Comparison of ENCODE assay signal across 32 cellular contexts in the genomic region with DNA sequence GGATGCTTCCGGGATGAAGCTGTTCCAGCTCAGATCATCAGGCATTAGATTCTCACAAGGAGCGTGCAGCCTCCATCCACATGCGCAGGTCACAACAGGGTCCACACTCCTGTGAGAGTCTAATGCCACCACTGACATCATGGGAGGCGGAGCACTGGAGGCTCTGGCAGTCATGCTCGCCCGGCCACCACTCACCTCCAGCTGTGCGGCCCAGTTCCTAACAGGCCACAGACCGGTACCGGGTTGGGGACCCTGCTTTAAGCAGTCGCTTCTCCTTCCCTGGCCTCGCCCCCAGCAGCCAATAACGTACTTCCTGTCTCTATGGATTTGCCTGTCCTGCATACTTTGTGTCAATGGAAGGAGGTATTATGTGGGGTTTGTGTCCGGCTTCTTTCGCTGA.
"Had no signal": no experiment of that assay in that cellular context is flagged by ENCODE, and none has a peak within 500 bp of the region (broad histone marks: within the 10 kb centered on the region; RNA-seq: fewer than 3 reads in every experiment).

No MANE protein-coding gene starts in this region.

- H3K36me3 ChIP-seq: esophagus squamous epithelium, gastroesophageal sphincter, WERI-Rb-1 had no signal

- H3K9me3 ChIP-seq: body of pancreas, esophagus squamous epithelium had no signal

- H3K9me3 Mint-ChIP-seq: activated CD8-positive, alpha-beta T cell treated with anti-CD3 and anti-CD28 coated beads for 36 hours; activated T-cell treated with anti-CD3 and anti-CD28 coated beads, Interleukin-2, amount 50 U/mL, for 4 hours; activated T-helper 17 cell treated with anti-CD3 and anti-CD28 coated beads, Interleukin-2, amount 50 U/mL, for 72 hours; effector memory CD8-positive, alpha-beta T cell; T-helper 2 cell treated with Interferon-gamma antibody and Interleukin-4, amounts not matched to agents 5 μg/mL and 100 μg/mL, for 36 hours had no signal

- H3K36me3 Mint-ChIP-seq: activated naive CD8-positive, alpha-beta T cell had no signal

- H3K27ac Mint-ChIP-seq: activated B cell treated with CpG ODN at 0.5 μM for 24 hours; activated CD8-positive, alpha-beta T cell treated with anti-CD3 and anti-CD28 coated beads for 36 hours; activated naive CD8-positive, alpha-beta T cell; activated T-helper 17 cell treated with anti-CD3 and anti-CD28 coated beads, Interleukin-2, amount 50 U/mL, for 72 hours; effector memory CD8-positive, alpha-beta T cell; T-helper 17 cell; T-helper 2 cell treated with Interferon-gamma antibody and Interleukin-4, amounts not matched to agents 5 μg/mL and 100 μg/mL, for 36 hours had no signal

- H3K27ac ChIP-seq: body of pancreas, esophagus squamous epithelium, gastroesophageal sphincter, WERI-Rb-1 had no signal

- H3K27me3 ChIP-seq: body of pancreas had no signal

- DNase-seq: activated B cell treated with CpG ODN at 0.5 μM for 24 hours; activated CD4-positive, alpha-beta T cell treated with anti-CD3 and anti-CD28 coated beads for 48 hours; activated CD4-positive, alpha-beta T cell treated with anti-CD3 and anti-CD28 coated beads, Interleukin-2, amount 50 U/mL, for 1 hour; activated CD4-positive, alpha-beta T cell treated with anti-CD3 and anti-CD28 coated beads, Interleukin-2, amount 50 U/mL, for 48 hours; activated CD8-positive, alpha-beta memory T cell treated with anti-CD3 and anti-CD28 coated beads for 24 hours; activated CD8-positive, alpha-beta T cell treated with anti-CD3 and anti-CD28 coated beads for 36 hours; activated effector memory CD4-positive, alpha-beta T cell treated with Interleukin-2 at 50 U/mL for 16 hours; activated gamma-delta T cell treated with Interleukin-2 at 50 U/mL for 16 hours; activated naive CD4-positive, alpha-beta T cell treated with anti-CD3 and anti-CD28 coated beads, Interleukin-2, amount 50 U/mL, for 16 hours; activated naive CD4-positive, alpha-beta T cell treated with Interleukin-2 at 50 U/mL for 16 hours; activated T-cell treated with anti-CD3 and anti-CD28 coated beads, Interleukin-2, amount 50 U/mL, for 4 hours; amygdala; body of pancreas; central memory CD4-positive, alpha-beta T cell; cerebellar nuclear complex; cortex of kidney; dermis blood vessel endothelial cell; effector CD4-positive, alpha-beta T cell; effector memory CD8-positive, alpha-beta T cell; erythroblast; esophagus squamous epithelium; foreskin melanocyte; head of caudate nucleus; T-helper 1 cell; T-helper 17 cell; T1000; WERI-Rb-1 had no signal

- H3K4me3 Mint-ChIP-seq: activated B cell treated with CpG ODN at 0.5 μM for 24 hours; activated CD8-positive, alpha-beta T cell treated with anti-CD3 and anti-CD28 coated beads for 36 hours; activated naive CD8-positive, alpha-beta T cell; activated T-cell treated with anti-CD3 and anti-CD28 coated beads, Interleukin-2, amount 50 U/mL, for 4 hours; activated T-helper 17 cell treated with anti-CD3 and anti-CD28 coated beads, Interleukin-2, amount 50 U/mL, for 72 hours; effector memory CD8-positive, alpha-beta T cell; T-helper 17 cell; T-helper 2 cell treated with Interferon-gamma antibody and Interleukin-4, amounts not matched to agents 5 μg/mL and 100 μg/mL, for 36 hours had no signal

- ATAC-seq: activated CD4-positive, CD25-positive, alpha-beta regulatory T cell treated with anti-CD3 and anti-CD28 coated beads, Interleukin-2, amount 50 U/mL, for 24 hours; activated CD8-positive, alpha-beta T cell treated with anti-CD3 and anti-CD28 coated beads for 36 hours; activated T-cell treated with anti-CD3 and anti-CD28 coated beads, Interleukin-2, amount 50 U/mL, for 4 hours; activated T-helper 17 cell treated with anti-CD3 and anti-CD28 coated beads, Interleukin-2, amount 50 U/mL, for 72 hours; body of pancreas; effector memory CD8-positive, alpha-beta T cell; gastroesophageal sphincter; T-helper 17 cell had no signal

- H3K4me3 ChIP-seq: body of pancreas, esophagus squamous epithelium, gastroesophageal sphincter had no signal

- H3K4me1 Mint-ChIP-seq: activated B cell treated with CpG ODN at 0.5 μM for 24 hours; activated T-helper 17 cell treated with anti-CD3 and anti-CD28 coated beads, Interleukin-2, amount 50 U/mL, for 72 hours; T-helper 17 cell had no signal

- H3K4me1 ChIP-seq: body of pancreas, esophagus squamous epithelium, gastroesophageal sphincter had no signal
